Comparison of ENCODE assay signal across 8 cellular contexts in genomic region chr16:27972500-27972899, GRCh38.
DNase-seq lines count a peak whose midpoint lies in the region; ATAC-seq and TF ChIP-seq lines count a peak whose summit lies in the region.

No MANE protein-coding gene starts in this region.

- H3K4me3 ChIP-seq in KMS-11 (IDR thresholded peaks at IDR 0.05; ENCODE audit: insufficient read depth, low read depth, low read length) (no peak overlapping the region), right lobe of liver (no peak overlapping the region), gastroesophageal sphincter (no peak overlapping the region)

- no peaks in the 10 kb centered on the region for H3K79me2 ChIP-seq in KMS-11 (ENCODE audit: insufficient read depth, low read depth)

- H3K4me1 Mint-ChIP-seq in central memory CD8-positive, alpha-beta T cell, result no peaks in the 10 kb centered on the region
- H3K4me1 Mint-ChIP-seq in stimulated activated naive CD8-positive, alpha-beta T cell treated with anti-CD3 and anti-CD28 coated beads, Interleukin-15, amount 100 ng/mL, for 72 hours, result peaks cover 4% of the 10 kb centered on the region

- H3K27me3 Mint-ChIP-seq in central memory CD8-positive, alpha-beta T cell, result peaks cover 42% of the 10 kb centered on the region
- H3K27me3 Mint-ChIP-seq in stimulated activated naive CD8-positive, alpha-beta T cell treated with anti-CD3 and anti-CD28 coated beads, Interleukin-15, amount 100 ng/mL, for 72 hours, result peaks cover 7% of the 10 kb centered on the region

- TF ChIP-seq EP300 in gastroesophageal sphincter (IDR thresholded peaks at IDR 0.05), result no peak

- H3K9ac ChIP-seq in KMS-11, result no peak overlapping the region

- H3K27ac Mint-ChIP-seq in central memory CD8-positive, alpha-beta T cell (ENCODE audit: low read depth), result no peak overlapping the region
- H3K27ac Mint-ChIP-seq in stimulated activated naive CD8-positive, alpha-beta T cell treated with anti-CD3 and anti-CD28 coated beads, Interleukin-15, amount 100 ng/mL, for 72 hours, result no peak overlapping the region

- H3K27me3 ChIP-seq in KMS-11 (ENCODE audit: insufficient read depth, low read depth) (no peaks in the 10 kb centered on the region), right lobe of liver (no peaks in the 10 kb centered on the region), gastroesophageal sphincter (peaks cover 10% of the 10 kb centered on the region)

- H3K4me1 ChIP-seq in KMS-11 (ENCODE audit: low read depth, poor library complexity, severe bottlenecking) (peaks cover 4% of the 10 kb centered on the region), right lobe of liver (no peaks in the 10 kb centered on the region), gastroesophageal sphincter (no peaks in the 10 kb centered on the region)

- DNase-seq in DMS79 (lab: John Stamatoyannopoulos, UW) (peak; percentile 1), DMS79 treated with DMSO at 0.1 percent for 48 hours (lab: John Stamatoyannopoulos, UW) (no peak), SW480 (ENCODE audit: low spot score) (peak; percentile 59), right lobe of liver (peak in 1 of 3 donors; percentile 37)
- no peak for DNase-seq in central memory CD8-positive, alpha-beta T cell (ENCODE audit: low spot score in 2 of 2)
- DNase-seq in stimulated activated naive CD8-positive, alpha-beta T cell treated with anti-CD3 and anti-CD28 coated beads, Interleukin-15, amount 100 ng/mL, for 72 hours, result peak; percentile 27 to 56

- 0% methylated on average over 4 of the region's 4 CpGs for WGBS in right lobe of liver (ENCODE audit: insufficient coverage, low coverage, low lambda C conversion rate, missing lambda C conversion rate)
- WGBS in gastroesophageal sphincter (ENCODE audit: low coverage in 1 of 2), 2 donors, result 2% methylated on average over 4 of the region's 4 CpGs; no CpG with 5 or more reads in 1 of the 2 donors

- H3K36me3 ChIP-seq in KMS-11 (ENCODE audit: insufficient read depth) (no peaks in the 10 kb centered on the region), right lobe of liver (no peaks in the 10 kb centered on the region), gastroesophageal sphincter (no peaks in the 10 kb centered on the region)

- ATAC-seq in central memory CD8-positive, alpha-beta T cell (replicated peaks; ENCODE audit: extremely low read depth, poor library complexity, severe bottlenecking), result peak; percentile 19
- ATAC-seq in right lobe of liver, result peak; percentile 63 to 88 (median 84)
- ATAC-seq in stimulated activated naive CD8-positive, alpha-beta T cell treated with anti-CD3 and anti-CD28 coated beads, Interleukin-15, amount 100 ng/mL, for 72 hours, result peak; percentile 90
- no peak for ATAC-seq in gastroesophageal sphincter

- no peak overlapping the region for H3K27ac ChIP-seq in KMS-11
- H3K27ac ChIP-seq in right lobe of liver, result no peak overlapping the region
- H3K27ac ChIP-seq in gastroesophageal sphincter, result no peak overlapping the region

- H3K4me3 Mint-ChIP-seq in central memory CD8-positive, alpha-beta T cell, result no peak overlapping the region
- H3K4me3 Mint-ChIP-seq in stimulated activated naive CD8-positive, alpha-beta T cell treated with anti-CD3 and anti-CD28 coated beads, Interleukin-15, amount 100 ng/mL, for 72 hours, result no peak overlapping the region

- H3K36me3 Mint-ChIP-seq in central memory CD8-positive, alpha-beta T cell (ENCODE audit: insufficient read depth), result no peaks in the 10 kb centered on the region

- no peaks in the 10 kb centered on the region for H3K9me3 ChIP-seq in right lobe of liver
- H3K9me3 ChIP-seq in gastroesophageal sphincter, result peaks cover 0 to 16% (median 0%) of the 10 kb centered on the region in 3 donors

- intact Hi-C loops in right lobe of liver (cut with DNase I), result loop anchor here (10.0 kb wide), 1 partner anchor 92 kb away; the partner anchor contains the start of gene GSG1L (in 2 of the 2)

- H3K4me2 ChIP-seq in KMS-11, result 0 out of 2 replicates have a peak overlapping the region, but pooled peaks have one; percentile 21

- no peak for TF ChIP-seq POLR2A in right lobe of liver (IDR thresholded peaks at IDR 0.05)
- TF ChIP-seq POLR2A in gastroesophageal sphincter (IDR thresholded peaks at IDR 0.05), result no peak

- TF ChIP-seq CTCF in KMS-11 (conservative IDR thresholded peaks at IDR 0.05; ENCODE audit: low read depth, low read length), result peak; percentile 77
- TF ChIP-seq CTCF in right lobe of liver (IDR thresholded peaks at IDR 0.05), result peak; percentile 44 to 69 (median 64)
- TF ChIP-seq CTCF in gastroesophageal sphincter (IDR thresholded peaks at IDR 0.05), result peak in 2 of 4 experiments; percentile 10 to 49

- H4K20me1 ChIP-seq in KMS-11 (ENCODE audit: insufficient read depth), result no peaks in the 10 kb centered on the region

- H2AFZ ChIP-seq in KMS-11 (ENCODE audit: low read depth), result peak overlapping the region; percentile 57

- no peaks in the 10 kb centered on the region for H3K9me3 Mint-ChIP-seq in central memory CD8-positive, alpha-beta T cell
- no peaks in the 10 kb centered on the region for H3K9me3 Mint-ChIP-seq in stimulated activated naive CD8-positive, alpha-beta T cell treated with anti-CD3 and anti-CD28 coated beads, Interleukin-15, amount 100 ng/mL, for 72 hours

Comparison
In these comparisons a context has a peak if more than half of its experiments do, and no peak if none do; other contexts are left out.
1. DNase-seq: peak in DMS79 (single experiment), SW480 (single experiment) and stimulated activated naive CD8-positive, alpha-beta T cell treated with anti-CD3 and anti-CD28 coated beads, Interleukin-15, amount 100 ng/mL, for 72 hours (2 of 2); none in DMS79 treated with DMSO at 0.1 percent for 48 hours (single experiment) and central memory CD8-positive, alpha-beta T cell (0 of 2).